In the genomic region with DNA sequence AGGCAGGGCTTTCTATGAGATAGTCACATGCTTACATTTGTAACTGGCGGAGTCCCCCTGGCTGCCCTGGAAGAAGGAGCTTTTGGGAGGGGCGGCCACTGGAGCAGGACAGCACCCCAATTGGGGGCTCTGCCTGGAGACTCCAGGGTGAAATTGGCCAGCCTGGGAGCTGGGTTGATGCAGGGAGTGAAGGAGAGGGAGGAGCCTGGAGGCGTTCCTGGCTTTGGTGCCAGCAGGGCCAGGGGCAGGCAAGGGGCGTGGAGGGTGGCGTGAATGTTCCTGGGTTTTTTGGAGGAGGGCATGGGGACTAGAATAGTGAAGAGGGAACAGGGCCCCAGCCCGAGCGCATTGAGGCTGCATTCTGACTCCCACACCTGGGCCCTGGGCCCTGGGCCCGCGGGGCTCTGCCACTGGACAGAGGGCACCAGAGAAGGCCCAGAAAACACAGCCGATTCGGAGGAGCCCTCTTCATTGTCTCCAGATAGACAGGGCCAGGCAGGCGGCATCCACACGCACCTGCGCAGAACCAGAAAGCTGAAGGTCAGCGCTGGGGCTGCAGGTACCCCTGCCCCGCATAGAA, we compare ENCODE assay signal across 14 cellular contexts. TPM values are rescaled to one million over a fixed set of nuclear protein-coding genes. Genes with fewer than 3 reads are reported as not detected.
DNase-seq lines count a peak whose midpoint lies in the region; ATAC-seq and TF ChIP-seq lines count a peak whose summit lies in the region.
"Had no signal": no experiment of that assay in that cellular context is flagged by ENCODE, and none has a peak within 500 bp of the region (broad histone marks: within the 10 kb centered on the region; RNA-seq: fewer than 3 reads in every experiment).

No MANE protein-coding gene starts in this region.

- DNase-seq in BE2C (peak; percentile 31), NCI-H1694 treated with DMSO at 0.1 percent for 48 hours (lab: John Stamatoyannopoulos, UW) (peak; percentile 42), caudate nucleus (lab: John Stamatoyannopoulos, UW) (peak in 1 of 61 donors; percentile 35)
- DNase-seq in activated effector memory CD4-positive, alpha-beta T cell treated with anti-CD3 and anti-CD28 coated beads, Interleukin-2, amount 50 U/mL, for 16 hours, result no peak
- DNase-seq in activated CD4-positive, alpha-beta memory T cell treated with anti-CD3 and anti-CD28 coated beads for 36 hours, result no peak
- DNase-seq: activated CD4-positive, alpha-beta T cell treated with anti-CD3 and anti-CD28 coated beads for 48 hours; activated T-cell treated with anti-CD3 and anti-CD28 coated beads, Interleukin-2, amount 50 U/mL, for 1 hour; cortex of kidney; KBM-7; spleen had no signal

- intact Hi-C loops in activated CD4-positive, alpha-beta memory T cell treated with anti-CD3 and anti-CD28 coated beads for 36 hours (cut with micrococcal nuclease), result no loop called here

- H3K27me3 ChIP-seq in BE2C (no peaks in the 10 kb centered on the region), parathyroid adenoma (ENCODE audit: control insufficient read depth, insufficient read depth, low read length) (no peaks in the 10 kb centered on the region)
- H3K27me3 ChIP-seq: spleen had no signal

- H3K9ac ChIP-seq in parathyroid adenoma, result no peak overlapping the region

- no peaks in the 10 kb centered on the region for H3K27me3 Mint-ChIP-seq in activated CD4-positive, alpha-beta memory T cell treated with anti-CD3 and anti-CD28 coated beads for 36 hours

- TF ChIP-seq CTCF in BE2C (IDR thresholded peaks at IDR 0.05; ENCODE audit: low read depth, low read length) (no peak), parathyroid adenoma (IDR thresholded peaks at IDR 0.05) (no peak)

- H3K4me3 ChIP-seq in BE2C (ENCODE audit: low read depth, low read length), result no peak overlapping the region
- no peak overlapping the region for H3K4me3 ChIP-seq in parathyroid adenoma (ENCODE audit: low read depth, low read length)
- H3K4me3 ChIP-seq: spleen had no signal

- H3K36me3 Mint-ChIP-seq in activated CD4-positive, alpha-beta memory T cell treated with anti-CD3 and anti-CD28 coated beads for 36 hours, result no peaks in the 10 kb centered on the region

- H3K4me3 Mint-ChIP-seq in activated CD4-positive, alpha-beta memory T cell treated with anti-CD3 and anti-CD28 coated beads for 36 hours, result no peak overlapping the region

- POLR2A ChIA-PET in activated CD4-positive, alpha-beta memory T cell treated with anti-CD3 and anti-CD28 coated beads for 36 hours (lab: Charles Lee), result no interaction called here

- no peaks in the 10 kb centered on the region for H3K9me3 Mint-ChIP-seq in activated CD4-positive, alpha-beta memory T cell treated with anti-CD3 and anti-CD28 coated beads for 36 hours

- H3K4me1 ChIP-seq in BE2C (peaks cover 34% of the 10 kb centered on the region), parathyroid adenoma (peaks cover 43% of the 10 kb centered on the region)

- H3K4me2 ChIP-seq in parathyroid adenoma (ENCODE audit: low read length), result peak overlapping the region; percentile 2

- CTCF ChIA-PET in activated CD4-positive, alpha-beta memory T cell treated with anti-CD3 and anti-CD28 coated beads for 36 hours (lab: Charles Lee), result no interaction called here

- H2AFZ ChIP-seq in parathyroid adenoma, result no peak overlapping the region

- no peak overlapping the region for H3K27ac Mint-ChIP-seq in activated CD4-positive, alpha-beta memory T cell treated with anti-CD3 and anti-CD28 coated beads for 36 hours

- no peaks in the 10 kb centered on the region for H3K79me2 ChIP-seq in parathyroid adenoma

- no peak for ATAC-seq in GM19452 (IDR thresholded peaks at IDR 0.05; ENCODE audit: unreplicated experiment)
- ATAC-seq in HG03097 (IDR thresholded peaks at IDR 0.05; ENCODE audit: low FRiP score, unreplicated experiment), result no peak

- H3K4me1 Mint-ChIP-seq in activated CD4-positive, alpha-beta memory T cell treated with anti-CD3 and anti-CD28 coated beads for 36 hours (ENCODE audit: low read depth), result no peaks in the 10 kb centered on the region

- H3K36me3 ChIP-seq in BE2C, result no peaks in the 10 kb centered on the region
- H3K36me3 ChIP-seq in parathyroid adenoma (ENCODE audit: control insufficient read depth, insufficient read depth, low read length), result no peaks in the 10 kb centered on the region

- H3K27ac ChIP-seq in caudate nucleus (ENCODE audit: low read depth, low read length), result peak overlapping the region; percentile 8
- H3K27ac ChIP-seq in parathyroid adenoma, result peak overlapping the region; percentile 97
- H3K27ac ChIP-seq: spleen had no signal

- no peaks in the 10 kb centered on the region for H3K9me3 ChIP-seq in BE2C
- no peaks in the 10 kb centered on the region for H3K9me3 ChIP-seq in parathyroid adenoma (ENCODE audit: control insufficient read depth, low read length)
- H3K9me3 ChIP-seq: spleen had no signal

RNA-seq across cellular contexts. Expression of gene COMP, which starts 29.5 kb away (rescaled TPM):
- polyA plus RNA-seq in BE2C (2012; ENCODE audit: insufficient read depth, insufficient read length, low read depth), result 1.2 TPM
- total RNA-seq in activated CD4-positive, alpha-beta memory T cell treated with anti-CD3 and anti-CD28 coated beads for 36 hours, result not detected
- total RNA-seq: spleen; T-helper 2 cell treated with Interferon-gamma antibody and Interleukin-4, amounts not matched to agents 100 ng/mL and 5 ng/mL, for 36 hours had no signal

Comparison
In these comparisons a context has a peak if more than half of its experiments do, and no peak if none do; other contexts are left out.
1. DNase-seq: peak in BE2C (single experiment) and NCI-H1694 treated with DMSO at 0.1 percent for 48 hours (single experiment); none in activated effector memory CD4-positive, alpha-beta T cell treated with anti-CD3 and anti-CD28 coated beads, Interleukin-2, amount 50 U/mL, for 16 hours (single experiment) and activated CD4-positive, alpha-beta memory T cell treated with anti-CD3 and anti-CD28 coated beads for 36 hours (single experiment).